In genomic region chr10:95133016-95133752, GRCh38 we compare ENCODE assay signal across 9 cellular contexts.
A peak's percentile ranks its signal among the peaks of the same experiment; 100 is the strongest.
DNase-seq lines count a peak whose midpoint lies in the region; ATAC-seq and TF ChIP-seq lines count a peak whose summit lies in the region.
"Had no signal": no experiment of that assay in that cellular context is flagged by ENCODE, and none has a peak within 500 bp of the region (broad histone marks: within the 10 kb centered on the region; RNA-seq: fewer than 3 reads in every experiment).

No MANE protein-coding gene starts in this region.

- H3K27ac Mint-ChIP-seq in T-helper 2 cell treated with Interferon-gamma antibody and Interleukin-4, amounts not matched to agents 5 μg/mL and 100 μg/mL, for 36 hours, result no peak overlapping the region
- H3K27ac Mint-ChIP-seq: stimulated activated naive CD8-positive, alpha-beta T cell treated with anti-CD3 and anti-CD28 coated beads, Interleukin-15, Interleukin-2, amounts not matched to agents 100 ng/mL and 50 ng/mL, for 24 hours had no signal

- H3K4me1 Mint-ChIP-seq in T-helper 2 cell treated with Interferon-gamma antibody and Interleukin-4, amounts not matched to agents 5 μg/mL and 100 μg/mL, for 36 hours (ENCODE audit: low read depth), result no peaks in the 10 kb centered on the region

- ATAC-seq in HG02759 (IDR thresholded peaks at IDR 0.05; ENCODE audit: unreplicated experiment), result peak; percentile 95

- no peak overlapping the region for H3K4me3 ChIP-seq in astrocyte of the spinal cord (ENCODE audit: low read depth, low read length)

- H3K36me3 Mint-ChIP-seq in T-helper 2 cell treated with Interferon-gamma antibody and Interleukin-4, amounts not matched to agents 5 μg/mL and 100 μg/mL, for 36 hours (ENCODE audit: low read depth), result no peaks in the 10 kb centered on the region

- TF ChIP-seq CTCF in astrocyte of the spinal cord (IDR thresholded peaks at IDR 0.05; ENCODE audit: low read depth, low read length), result peak; percentile 69

- H3K27me3 Mint-ChIP-seq in T-helper 2 cell treated with Interferon-gamma antibody and Interleukin-4, amounts not matched to agents 5 μg/mL and 100 μg/mL, for 36 hours (ENCODE audit: low read depth), result peaks cover 2% of the 10 kb centered on the region
- H3K27me3 Mint-ChIP-seq: stimulated activated naive CD8-positive, alpha-beta T cell treated with anti-CD3 and anti-CD28 coated beads, Interleukin-15, Interleukin-2, amounts not matched to agents 100 ng/mL and 50 ng/mL, for 24 hours had no signal

- DNase-seq in NCI-H524 (lab: John Stamatoyannopoulos, UW), result peak; percentile 43 to 62
- DNase-seq in NCI-H524 treated with DMSO at 0.1 percent for 48 hours (lab: John Stamatoyannopoulos, UW), result no peak
- DNase-seq in NCI-H1105 treated with DMSO at 0.1 percent for 48 hours (lab: John Stamatoyannopoulos, UW), result peak; percentile 64
- peak; percentile 68 for DNase-seq in T-helper 2 cell treated with Interferon-gamma antibody and Interleukin-4, amounts not matched to agents 5 μg/mL and 100 μg/mL, for 36 hours (ENCODE audit: low spot score)
- peak; percentile 58 for DNase-seq in astrocyte of the spinal cord (ENCODE audit: low read depth, low spot score)
- peak; percentile 66 for DNase-seq in iris pigment epithelial cell (ENCODE audit: low read depth)
- peak; percentile 28 for DNase-seq in stimulated activated CD4-positive, alpha-beta T cell treated with anti-CD3 and anti-CD28 coated beads, Interleukin-2, amount 100 ng/mL, for 4 hours (ENCODE audit: low read depth)

- no peak overlapping the region for H3K4me3 Mint-ChIP-seq in T-helper 2 cell treated with Interferon-gamma antibody and Interleukin-4, amounts not matched to agents 5 μg/mL and 100 μg/mL, for 36 hours
- H3K4me3 Mint-ChIP-seq: stimulated activated naive CD8-positive, alpha-beta T cell treated with anti-CD3 and anti-CD28 coated beads, Interleukin-15, Interleukin-2, amounts not matched to agents 100 ng/mL and 50 ng/mL, for 24 hours had no signal

- in situ Hi-C loops in astrocyte of the spinal cord (cut with HindIII; ENCODE audit: low sequenced_read_pairs), result no loop called here

- no peaks in the 10 kb centered on the region for H3K9me3 Mint-ChIP-seq in T-helper 2 cell treated with Interferon-gamma antibody and Interleukin-4, amounts not matched to agents 5 μg/mL and 100 μg/mL, for 36 hours
- H3K9me3 Mint-ChIP-seq: stimulated activated naive CD8-positive, alpha-beta T cell treated with anti-CD3 and anti-CD28 coated beads, Interleukin-15, Interleukin-2, amounts not matched to agents 100 ng/mL and 50 ng/mL, for 24 hours had no signal
